Comparison of ENCODE assay signal across 8 cellular contexts in genomic region chr15:84477550-84477949, GRCh38.
DNase-seq lines count a peak whose midpoint lies in the region; ATAC-seq and TF ChIP-seq lines count a peak whose summit lies in the region.
"Not testable (repeated sequence)": the region's sequence is repeated elsewhere in the genome, so short reads cannot be mapped to it uniquely, and the experiment has no call there.

No MANE protein-coding gene starts in this region.

- intact Hi-C loops in left colon (cut with DNase I, micrococcal nuclease) = not testable (repeated sequence)

- peak; percentile 74 for ATAC-seq in DND-41 (ENCODE audit: insufficient read depth, low read depth)
- ATAC-seq in GM19455 (IDR thresholded peaks at IDR 0.05; ENCODE audit: unreplicated experiment) = peak; percentile 91
- ATAC-seq in GM21786 (IDR thresholded peaks at IDR 0.05; ENCODE audit: unreplicated experiment) = peak; percentile 53
- ATAC-seq in HG03045 (IDR thresholded peaks at IDR 0.05; ENCODE audit: unreplicated experiment) = peak; percentile 70
- peak; percentile 83 for ATAC-seq in HG03571 (IDR thresholded peaks at IDR 0.05; ENCODE audit: unreplicated experiment)
- peak; percentile 96 for ATAC-seq in activated T-helper 17 cell treated with anti-CD3 and anti-CD28 coated beads, Interleukin-2, amount 50 U/mL, for 72 hours (replicated peaks)
- ATAC-seq in left colon = peak; percentile 95
- ATAC-seq in stimulated activated memory B cell treated with anti-CD40 and anti-IgM and Interleukin-4, amounts not matched to agents 10 μg/mL and 1 μg/mL and 100 μg/mL, for 72 hours = peak; percentile 85

- not testable (repeated sequence) for H3K27ac ChIP-seq in DND-41 (ENCODE audit: low read length)

- H3K4me1 Mint-ChIP-seq in activated T-helper 17 cell treated with anti-CD3 and anti-CD28 coated beads, Interleukin-2, amount 50 U/mL, for 72 hours; stimulated activated memory B cell treated with anti-CD40 and anti-IgM and Interleukin-4, amounts not matched to agents 10 μg/mL and 1 μg/mL and 100 μg/mL, for 72 hours: not testable (repeated sequence)

- H3K27ac Mint-ChIP-seq in activated T-helper 17 cell treated with anti-CD3 and anti-CD28 coated beads, Interleukin-2, amount 50 U/mL, for 72 hours; stimulated activated memory B cell treated with anti-CD40 and anti-IgM and Interleukin-4, amounts not matched to agents 10 μg/mL and 1 μg/mL and 100 μg/mL, for 72 hours: not testable (repeated sequence)

- H4K20me1 ChIP-seq in DND-41 (ENCODE audit: insufficient read depth, low read length) = not testable (repeated sequence)

- H3K79me2 ChIP-seq in DND-41 (ENCODE audit: insufficient read depth, low read length) = not testable (repeated sequence)

- H3K9me3 ChIP-seq in DND-41 (ENCODE audit: insufficient read depth, low read length, severe bottlenecking) = not testable (repeated sequence)

- not testable (repeated sequence) for H3K9ac ChIP-seq in DND-41 (ENCODE audit: low read depth, low read length)

- not testable (repeated sequence) for TF ChIP-seq CTCF in DND-41 (IDR thresholded peaks at IDR 0.05; ENCODE audit: borderline replicate concordance, extremely low read depth, low read length, poor library complexity, severe bottlenecking)

- H3K4me3 ChIP-seq in DND-41 (ENCODE audit: low read depth in 1 of 2, low read length in 2 of 2) = not testable (repeated sequence)

- H3K4me1 ChIP-seq in DND-41 (ENCODE audit: insufficient read depth, low read length) = not testable (repeated sequence)

- not testable (repeated sequence) for H3K9me3 Mint-ChIP-seq in activated T-helper 17 cell treated with anti-CD3 and anti-CD28 coated beads, Interleukin-2, amount 50 U/mL, for 72 hours; stimulated activated memory B cell treated with anti-CD40 and anti-IgM and Interleukin-4, amounts not matched to agents 10 μg/mL and 1 μg/mL and 100 μg/mL, for 72 hours

- not testable (repeated sequence) for H2AFZ ChIP-seq in DND-41 (ENCODE audit: low read depth, low read length)

- H3K27me3 ChIP-seq in DND-41 (ENCODE audit: insufficient read depth, low read length, poor library complexity) = not testable (repeated sequence)

- DNase-seq in DND-41, left colon: not testable (repeated sequence)

- not testable (repeated sequence) for H3K4me3 Mint-ChIP-seq in activated T-helper 17 cell treated with anti-CD3 and anti-CD28 coated beads, Interleukin-2, amount 50 U/mL, for 72 hours; stimulated activated memory B cell treated with anti-CD40 and anti-IgM and Interleukin-4, amounts not matched to agents 10 μg/mL and 1 μg/mL and 100 μg/mL, for 72 hours

- H3K36me3 ChIP-seq in DND-41 (ENCODE audit: insufficient read depth, low read length) = not testable (repeated sequence)

- not testable (repeated sequence) for H3K36me3 Mint-ChIP-seq in activated T-helper 17 cell treated with anti-CD3 and anti-CD28 coated beads, Interleukin-2, amount 50 U/mL, for 72 hours (ENCODE audit: low read depth); stimulated activated memory B cell treated with anti-CD40 and anti-IgM and Interleukin-4, amounts not matched to agents 10 μg/mL and 1 μg/mL and 100 μg/mL, for 72 hours

- not testable (repeated sequence) for H3K27me3 Mint-ChIP-seq in activated T-helper 17 cell treated with anti-CD3 and anti-CD28 coated beads, Interleukin-2, amount 50 U/mL, for 72 hours; stimulated activated memory B cell treated with anti-CD40 and anti-IgM and Interleukin-4, amounts not matched to agents 10 μg/mL and 1 μg/mL and 100 μg/mL, for 72 hours

- H3K4me2 ChIP-seq in DND-41 (ENCODE audit: insufficient read depth, low read length) = not testable (repeated sequence)
